18 cellular contexts compared by ENCODE assay signal in genomic region chrX:131703646-131704045, GRCh38.
A peak's percentile ranks its signal among the peaks of the same experiment; 100 is the strongest.
DNase-seq lines count a peak whose midpoint lies in the region; ATAC-seq, FAIRE-seq and TF ChIP-seq lines count a peak whose summit lies in the region.
"Had no signal": no experiment of that assay in that cellular context is flagged by ENCODE, and none has a peak within 500 bp of the region (broad histone marks: within the 10 kb centered on the region; RNA-seq: fewer than 3 reads in every experiment).

No MANE protein-coding gene starts in this region.

- no peaks in the 10 kb centered on the region for H4K20me1 ChIP-seq in keratinocyte (ENCODE audit: control insufficient read depth, extremely low read depth, insufficient read depth, low read length)

- H3K4me3 Mint-ChIP-seq in natural killer cell, result peak overlapping the region; percentile 89
- H3K4me3 Mint-ChIP-seq in natural killer cell treated with Interleukin-12 subunit alpha and Interleukin-12 subunit beta and Interleukin-15 and Interleukin-18, amount 100 ng/mL, for 72 hours, result no peak overlapping the region
- H3K4me3 Mint-ChIP-seq: activated CD4-positive, alpha-beta T cell treated with anti-CD3 and anti-CD28 coated beads for 36 hours; activated naive CD8-positive, alpha-beta T cell; effector memory CD8-positive, alpha-beta T cell; T-helper 17 cell had no signal

- no peaks in the 10 kb centered on the region for H3K4me1 ChIP-seq in keratinocyte (ENCODE audit: control insufficient read depth, extremely low read depth, insufficient read depth, low read length)
- no peaks in the 10 kb centered on the region for H3K4me1 ChIP-seq in vagina
- H3K4me1 ChIP-seq: Peyer's patch had no signal

- H3K9me3 ChIP-seq in SK-N-MC (ENCODE audit: low read depth, low read length) (no peaks in the 10 kb centered on the region), keratinocyte (ENCODE audit: control insufficient read depth, low read depth, low read length) (no peaks in the 10 kb centered on the region), vagina (no peaks in the 10 kb centered on the region)
- H3K9me3 ChIP-seq: Peyer's patch had no signal

- TF ChIP-seq POLR2A in vagina (IDR thresholded peaks at IDR 0.05), result no peak

- TF ChIP-seq CTCF in natural killer cell (IDR thresholded peaks at IDR 0.05) (no peak), keratinocyte (optimal IDR thresholded peaks at IDR 0.05 in 1 of 3, IDR thresholded peaks at IDR 0.05 in 1 of 3, conservative IDR thresholded peaks at IDR 0.05 in 1 of 3; ENCODE audit: extremely low read depth in 1 of 3, insufficient read depth in 2 of 3, low read length in 3 of 3) (no peak), vagina (IDR thresholded peaks at IDR 0.05) (no peak)

- H3K9me1 ChIP-seq in keratinocyte (ENCODE audit: control insufficient read depth, extremely low read depth, insufficient read depth, low read length), result no peaks in the 10 kb centered on the region

- dilution Hi-C loops in keratinocyte (cut with MboI; ENCODE audit: extremely low pct_ligation_motif_present, low sequenced_read_pairs), result no loop called here

- FAIRE-seq in keratinocyte (lab: Jason Lieb, UNC), result no peak
- FAIRE-seq: GM12891, small intestine had no signal

- ATAC-seq in natural killer cell, result no peak
- no peak for ATAC-seq in natural killer cell treated with Interleukin-12 subunit alpha and Interleukin-12 subunit beta and Interleukin-15 and Interleukin-18, amount 100 ng/mL, for 72 hours
- ATAC-seq in GM19351 (IDR thresholded peaks at IDR 0.05; ENCODE audit: unreplicated experiment), result no peak
- ATAC-seq in GM21447 (IDR thresholded peaks at IDR 0.05; ENCODE audit: unreplicated experiment), result no peak
- ATAC-seq: activated CD4-positive, alpha-beta T cell treated with anti-CD3 and anti-CD28 coated beads for 36 hours; effector memory CD8-positive, alpha-beta T cell; T-helper 17 cell had no signal

- H3K4me2 ChIP-seq in keratinocyte (ENCODE audit: control insufficient read depth, extremely low read depth, insufficient read depth, low read depth, low read length), result peak overlapping the region; percentile 77

- intact Hi-C loops in natural killer cell (cut with micrococcal nuclease), result no loop called here
- intact Hi-C loops in vagina (cut with DNase I), result no loop called here

- no peaks in the 10 kb centered on the region for H3K27me3 Mint-ChIP-seq in natural killer cell (ENCODE audit: low read depth in 2 of 2)
- no peaks in the 10 kb centered on the region for H3K27me3 Mint-ChIP-seq in natural killer cell treated with Interleukin-12 subunit alpha and Interleukin-12 subunit beta and Interleukin-15 and Interleukin-18, amount 100 ng/mL, for 72 hours
- H3K27me3 Mint-ChIP-seq: activated CD4-positive, alpha-beta T cell treated with anti-CD3 and anti-CD28 coated beads for 36 hours; activated naive CD8-positive, alpha-beta T cell; effector memory CD8-positive, alpha-beta T cell; T-helper 17 cell had no signal

- H3K4me1 Mint-ChIP-seq in natural killer cell, result peaks cover 0 to 13% of the 10 kb centered on the region in 2 donors
- no peaks in the 10 kb centered on the region for H3K4me1 Mint-ChIP-seq in natural killer cell treated with Interleukin-12 subunit alpha and Interleukin-12 subunit beta and Interleukin-15 and Interleukin-18, amount 100 ng/mL, for 72 hours (ENCODE audit: low read depth in 2 of 2)
- H3K4me1 Mint-ChIP-seq: activated CD4-positive, alpha-beta T cell treated with anti-CD3 and anti-CD28 coated beads for 36 hours; T-helper 17 cell had no signal

- H3K9ac ChIP-seq in SK-N-MC (ENCODE audit: insufficient read length) (peak overlapping the region; percentile 28), keratinocyte (ENCODE audit: control insufficient read depth, extremely low read depth, insufficient read depth, low read length) (no peak overlapping the region)

- H3K79me2 ChIP-seq in keratinocyte (ENCODE audit: control insufficient read depth, insufficient read depth, low read length), result no peaks in the 10 kb centered on the region

- H3K27me3 ChIP-seq in keratinocyte (ENCODE audit: control insufficient read depth, extremely low read depth, insufficient read depth, low read length) (no peaks in the 10 kb centered on the region), vagina (no peaks in the 10 kb centered on the region)
- H3K27me3 ChIP-seq: Peyer's patch had no signal

- no peaks in the 10 kb centered on the region for H3K36me3 Mint-ChIP-seq in natural killer cell
- no peaks in the 10 kb centered on the region for H3K36me3 Mint-ChIP-seq in natural killer cell treated with Interleukin-12 subunit alpha and Interleukin-12 subunit beta and Interleukin-15 and Interleukin-18, amount 100 ng/mL, for 72 hours
- H3K36me3 Mint-ChIP-seq: activated naive CD8-positive, alpha-beta T cell had no signal

- no peaks in the 10 kb centered on the region for H3K36me3 ChIP-seq in SK-N-MC (ENCODE audit: insufficient read depth, low read length)
- H3K36me3 ChIP-seq in keratinocyte (ENCODE audit: control insufficient read depth in 2 of 2, extremely low read depth in 1 of 2, insufficient read depth in 2 of 2, low read length in 2 of 2), result no peaks in the 10 kb centered on the region
- H3K36me3 ChIP-seq in vagina, result no peaks in the 10 kb centered on the region
- H3K36me3 ChIP-seq: Peyer's patch had no signal

- H3K27ac ChIP-seq in SK-N-MC (no peak overlapping the region), keratinocyte (ENCODE audit: control insufficient read depth, insufficient read depth, low read length) (no peak overlapping the region), vagina (peak overlapping the region; percentile 76)

- no peaks in the 10 kb centered on the region for H3K9me3 Mint-ChIP-seq in natural killer cell
- no peaks in the 10 kb centered on the region for H3K9me3 Mint-ChIP-seq in natural killer cell treated with Interleukin-12 subunit alpha and Interleukin-12 subunit beta and Interleukin-15 and Interleukin-18, amount 100 ng/mL, for 72 hours
- H3K9me3 Mint-ChIP-seq: effector memory CD8-positive, alpha-beta T cell had no signal

- no peak overlapping the region for H2AFZ ChIP-seq in keratinocyte (ENCODE audit: control insufficient read depth, low read length)

- no peak for DNase-seq in natural killer cell
- no peak for DNase-seq in natural killer cell treated with Interleukin-12 subunit alpha and Interleukin-12 subunit beta and Interleukin-15 and Interleukin-18, amount 100 ng/mL, for 72 hours (ENCODE audit: low spot score)
- DNase-seq in SK-N-MC (ENCODE audit: low read depth, low spot score), result no peak
- DNase-seq in keratinocyte (ENCODE audit: low read depth, low spot score), result no peak
- DNase-seq in vagina (ENCODE audit: extremely low spot score in 2 of 2), result no peak
- DNase-seq in SW 1271 (lab: John Stamatoyannopoulos, UW), result no peak
- DNase-seq: activated CD4-positive, alpha-beta T cell treated with anti-CD3 and anti-CD28 coated beads for 36 hours; activated T-cell treated with anti-CD3 and anti-CD28 coated beads for 4 hours; effector memory CD8-positive, alpha-beta T cell; NCI-H526 treated with DMSO at 0.1 percent for 48 hours; occipital lobe; small intestine; T-helper 17 cell had no signal

- peak overlapping the region in 1 of 2 donors; percentile 80 for H3K27ac Mint-ChIP-seq in natural killer cell
- H3K27ac Mint-ChIP-seq in natural killer cell treated with Interleukin-12 subunit alpha and Interleukin-12 subunit beta and Interleukin-15 and Interleukin-18, amount 100 ng/mL, for 72 hours, result peak overlapping the region in 1 of 2 donors; percentile 34
- H3K27ac Mint-ChIP-seq: activated CD4-positive, alpha-beta T cell treated with anti-CD3 and anti-CD28 coated beads for 36 hours; activated naive CD8-positive, alpha-beta T cell; effector memory CD8-positive, alpha-beta T cell; T-helper 17 cell had no signal

- H3K4me3 ChIP-seq in SK-N-MC (peak overlapping the region; percentile 79), keratinocyte (ENCODE audit: control insufficient read depth in 2 of 3, extremely low read depth in 1 of 3, insufficient read depth in 2 of 3, low read depth in 1 of 3, low read length in 3 of 3) (peak overlapping the region in 1 of 3 experiments; percentile 71), vagina (peak overlapping the region; percentile 47 to 50)
